Comparison of ENCODE assay signal across 13 cellular contexts in the genomic region with DNA sequence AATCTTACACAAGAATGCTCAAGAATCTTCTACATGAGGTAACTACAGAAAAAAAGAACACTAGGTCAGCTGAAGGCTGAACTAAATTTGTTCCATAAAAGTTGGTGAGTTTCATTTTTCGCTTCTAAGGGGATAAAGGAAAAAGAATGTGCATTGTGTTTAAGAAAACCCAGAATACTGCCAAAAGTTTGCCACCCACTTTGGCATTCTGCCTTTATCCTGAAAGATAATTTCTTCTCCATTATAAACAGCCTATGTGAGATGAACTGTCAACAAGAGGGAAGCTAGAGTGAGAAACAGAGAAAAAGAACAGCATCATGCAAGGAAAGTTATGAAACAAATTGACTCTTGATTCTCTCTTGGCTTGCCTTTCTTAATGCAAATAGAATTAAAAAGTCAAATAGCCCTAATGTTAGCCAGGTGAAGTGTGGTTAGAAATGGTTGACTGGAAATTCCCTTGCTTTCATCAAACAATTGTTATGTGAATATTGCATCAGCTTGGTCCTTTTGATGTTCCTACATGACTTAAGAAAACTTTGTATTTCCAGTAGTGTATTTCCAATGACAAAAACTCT. TPM values are rescaled to one million over a fixed set of nuclear protein-coding genes. Genes with fewer than 3 reads are reported as not detected.
DNase-seq lines count a peak whose midpoint lies in the region; ATAC-seq and TF ChIP-seq lines count a peak whose summit lies in the region.
"Had no signal": no experiment of that assay in that cellular context is flagged by ENCODE, and none has a peak within 500 bp of the region (broad histone marks: within the 10 kb centered on the region; RNA-seq: fewer than 3 reads in every experiment).

No MANE protein-coding gene starts in this region.

- intact Hi-C loops in activated B cell treated with CpG ODN at 0.5 μM for 24 hours (cut with micrococcal nuclease) (no loop called here), sciatic nerve (cut with DNase I) (no loop called here)

- H3K27ac ChIP-seq in foreskin keratinocyte, result peak overlapping the region; percentile 70
- no peak overlapping the region for H3K27ac ChIP-seq in coronary artery
- H3K27ac ChIP-seq: testis had no signal

- H3K4me3 Mint-ChIP-seq in HFFc6 (no peak overlapping the region), activated B cell treated with CpG ODN at 0.5 μM for 24 hours (no peak overlapping the region)
- H3K4me3 Mint-ChIP-seq: CD8-positive, alpha-beta T cell had no signal

- H3K4me3 ChIP-seq in AG09309 (ENCODE audit: control insufficient read depth, low read depth, low read length) (no peak overlapping the region), coronary artery (no peak overlapping the region)
- H3K4me3 ChIP-seq: testis had no signal

- DNase-seq in AG09309 (ENCODE audit: low read depth) (peak; percentile 41), HFFc6 (no peak), activated B cell treated with CpG ODN at 0.5 μM for 24 hours (no peak), foreskin keratinocyte (peak; percentile 23 to 50), sciatic nerve (ENCODE audit: low spot score) (no peak), coronary artery (ENCODE audit: low spot score) (no peak), NCI-H1048 (lab: John Stamatoyannopoulos, UW) (no peak)
- DNase-seq: amygdala; CD8-positive, alpha-beta T cell; NCI-H1417; testis had no signal

- ATAC-seq in activated B cell treated with CpG ODN at 0.5 μM for 24 hours (ENCODE audit: low read depth) (no peak), foreskin keratinocyte (no peak), GM18858 (IDR thresholded peaks at IDR 0.05; ENCODE audit: unreplicated experiment) (no peak), sciatic nerve (no peak)
- ATAC-seq: activated CD4-positive, CD25-positive, alpha-beta regulatory T cell treated with anti-CD3 and anti-CD28 coated beads, Interleukin-2, amount 50 U/mL, for 24 hours; CD8-positive, alpha-beta T cell had no signal

- TF ChIP-seq CTCF in AG09309 (IDR thresholded peaks at IDR 0.05; ENCODE audit: control insufficient read depth, insufficient read depth, low read depth, low read length, missing control alignments) (no peak), HFFc6 (IDR thresholded peaks at IDR 0.05) (no peak), activated B cell treated with CpG ODN at 0.5 μM for 24 hours (IDR thresholded peaks at IDR 0.05) (no peak), foreskin keratinocyte (conservative IDR thresholded peaks at IDR 0.05) (no peak), coronary artery (IDR thresholded peaks at IDR 0.05) (no peak)

- H3K4me1 Mint-ChIP-seq in HFFc6 (ENCODE audit: low read depth), result peaks cover 49% of the 10 kb centered on the region
- peaks cover 23% of the 10 kb centered on the region for H3K4me1 Mint-ChIP-seq in activated B cell treated with CpG ODN at 0.5 μM for 24 hours

- H3K27me3 ChIP-seq in foreskin keratinocyte, result no peaks in the 10 kb centered on the region
- H3K27me3 ChIP-seq: testis had no signal

- H3K27ac Mint-ChIP-seq in HFFc6, result peak overlapping the region; percentile 90
- peak overlapping the region; percentile 53 for H3K27ac Mint-ChIP-seq in activated B cell treated with CpG ODN at 0.5 μM for 24 hours
- H3K27ac Mint-ChIP-seq: CD8-positive, alpha-beta T cell had no signal

- peaks cover 32% of the 10 kb centered on the region for H3K4me1 ChIP-seq in foreskin keratinocyte
- H3K4me1 ChIP-seq: testis had no signal

- no peaks in the 10 kb centered on the region for H3K27me3 Mint-ChIP-seq in HFFc6 (ENCODE audit: insufficient read depth)
- no peaks in the 10 kb centered on the region for H3K27me3 Mint-ChIP-seq in activated B cell treated with CpG ODN at 0.5 μM for 24 hours

- POLR2A ChIA-PET in activated B cell treated with CpG ODN at 0.5 μM for 24 hours (lab: Charles Lee), result no interaction called here

- H3K36me3 Mint-ChIP-seq in HFFc6 (ENCODE audit: low read depth), result no peaks in the 10 kb centered on the region
- H3K36me3 Mint-ChIP-seq in activated B cell treated with CpG ODN at 0.5 μM for 24 hours (ENCODE audit: low read depth), result no peaks in the 10 kb centered on the region
- H3K36me3 Mint-ChIP-seq: CD8-positive, alpha-beta T cell had no signal

- CTCF ChIA-PET in activated B cell treated with CpG ODN at 0.5 μM for 24 hours (lab: Charles Lee), result no interaction called here

- H3K9me3 Mint-ChIP-seq in HFFc6 (peaks cover 3% of the 10 kb centered on the region; the same call in 1 of the 2 replicates), activated B cell treated with CpG ODN at 0.5 μM for 24 hours (peaks cover 4% of the 10 kb centered on the region)
- H3K9me3 Mint-ChIP-seq: CD8-positive, alpha-beta T cell had no signal

RNA-seq across cellular contexts. Expression of a gene that starts 25.8 kb away (rescaled TPM):
- 10 to 100 TPM; 19.6 to 67.4 (median 65.7) TPM for total RNA-seq in HFFc6 (2021; fragmentation: NEBNext Ultra II Directional; extraction: Animal tissue kit (Norgen Biotek cat#: 25700))
- total RNA-seq in activated B cell treated with CpG ODN at 0.5 μM for 24 hours, result 0.80 and 0.86 TPM in 2 replicates
- 18.6 and 23.4 TPM in 2 replicates for total RNA-seq in foreskin keratinocyte
- polyA plus RNA-seq in foreskin keratinocyte, result 18.1 and 21.2 TPM in 2 replicates
- 17.1 TPM for total RNA-seq in sciatic nerve
- total RNA-seq: CD8-positive, alpha-beta T cell had no signal

RNA-seq across cellular contexts. Expression of a gene that starts 31.4 kb away (rescaled TPM):
- total RNA-seq in HFFc6 (2021; fragmentation: NEBNext Ultra II Directional; extraction: Animal tissue kit (Norgen Biotek cat#: 25700)), result 10 to 100 TPM; 11.0 to 18.1 (median 14.9) TPM
- total RNA-seq in activated B cell treated with CpG ODN at 0.5 μM for 24 hours (not detected in 2 replicates), foreskin keratinocyte (5.1 and 6.1 TPM in 2 replicates), sciatic nerve (65.2 TPM)
- polyA plus RNA-seq in foreskin keratinocyte, result 1.8 and 1.9 TPM in 2 replicates
- total RNA-seq: CD8-positive, alpha-beta T cell had no signal

Comparison
In these comparisons a context has a peak if more than half of its experiments do, and no peak if none do; other contexts are left out.
1. DNase-seq: peak in AG09309 (single experiment) and foreskin keratinocyte (2 of 2); none in HFFc6 (single experiment), activated B cell treated with CpG ODN at 0.5 μM for 24 hours (single experiment), sciatic nerve (single experiment), coronary artery (single experiment) and NCI-H1048 (single experiment).